11 cellular contexts compared by ENCODE assay signal in the genomic region with DNA sequence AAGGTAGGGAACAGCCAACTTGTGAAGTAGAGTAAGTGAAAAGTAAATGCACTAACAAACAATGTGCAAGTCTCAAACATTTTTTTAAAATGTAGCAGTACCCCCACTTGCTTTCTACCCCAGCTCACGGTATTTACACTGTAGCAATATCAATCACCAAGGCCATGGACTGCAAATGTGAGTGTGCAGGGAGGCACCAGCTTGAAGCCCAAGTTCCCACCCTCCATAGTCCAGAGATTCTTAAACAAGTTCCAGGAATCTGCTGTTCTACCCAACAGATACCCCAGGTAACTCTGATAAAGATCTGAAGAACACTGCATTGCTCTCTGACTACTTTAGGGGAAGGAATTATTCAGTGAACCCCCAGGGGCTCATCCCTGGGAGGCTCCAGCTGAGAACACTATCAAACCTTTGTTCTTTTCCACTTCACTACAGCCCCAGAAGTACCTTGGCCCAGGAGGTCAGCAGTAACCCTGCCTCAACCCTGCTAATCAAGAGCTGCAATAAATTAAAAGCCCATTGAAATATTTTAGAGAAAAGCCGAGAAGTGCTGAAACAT.
A peak's percentile ranks its signal among the peaks of the same experiment; 100 is the strongest.
DNase-seq lines count a peak whose midpoint lies in the region; ATAC-seq and TF ChIP-seq lines count a peak whose summit lies in the region.
"Had no signal": no experiment of that assay in that cellular context is flagged by ENCODE, and none has a peak within 500 bp of the region (broad histone marks: within the 10 kb centered on the region; RNA-seq: fewer than 3 reads in every experiment).

No MANE protein-coding gene starts in this region.

- in situ Hi-C loops in astrocyte of the spinal cord (cut with HindIII; ENCODE audit: low sequenced_read_pairs) (no loop called here), KBM-7 (cut with MboI; ENCODE audit: low pct_unique_long_range_greater_than_20kb, low sequenced_read_pairs) (no loop called here)

- no peak overlapping the region for H2AFZ ChIP-seq in PC-3 (ENCODE audit: low read length)

- POLR2A ChIA-PET in PC-3 (lab: Charles Lee; ENCODE audit: unreplicated experiment): interaction anchor here (0.7 kb wide), 1 partner anchor 239 kb away, joined by 3 read pairs; no protein-coding TSS in a partner anchor

- no peak for DNase-seq in right atrium auricular region (ENCODE audit: low spot score)
- no peak for DNase-seq in cardiac septum (ENCODE audit: low spot score)
- peak; percentile 46 for DNase-seq in astrocyte of the spinal cord (ENCODE audit: low read depth, low spot score)
- DNase-seq in midbrain (lab: John Stamatoyannopoulos, UW): peak; percentile 17
- no peak for DNase-seq in aorta
- no peak for DNase-seq in PC-3
- DNase-seq in KBM-7: no peak
- DNase-seq in inferior parietal cortex (ENCODE audit: extremely low spot score): no peak
- DNase-seq: activated naive CD4-positive, alpha-beta T cell treated with anti-CD3 and anti-CD28 coated beads for 36 hours; pancreas had no signal

- no peaks in the 10 kb centered on the region for H3F3A ChIP-seq in PC-3 (ENCODE audit: low read length, unreplicated experiment)

- BruUV-seq in PC-3 (replicated peaks; lab: Mats Ljungman, UMichigan): no TSS peak

- no peaks in the 10 kb centered on the region for H4K20me1 ChIP-seq in PC-3 (ENCODE audit: low read length)

- no peaks in the 10 kb centered on the region for H3K79me2 ChIP-seq in PC-3 (ENCODE audit: low read length)

- no peak overlapping the region for H3K4me2 ChIP-seq in PC-3 (ENCODE audit: low read length)

- no peak overlapping the region for H3K9ac ChIP-seq in PC-3 (ENCODE audit: low read length)

- 64 to 67% methylated on average over 2 of the region's 2 CpGs for WGBS in aorta, 2 donors

- H3K27ac ChIP-seq in right atrium auricular region (peak overlapping the region; percentile 3 to 57), aorta (ENCODE audit: low read depth in 1 of 2, low read length in 2 of 2) (peak overlapping the region; percentile 64 to 87), PC-3 (ENCODE audit: low read length) (no peak overlapping the region)

- H3K9me3 ChIP-seq in right atrium auricular region (no peaks in the 10 kb centered on the region), aorta (ENCODE audit: control insufficient read depth, low read length) (no peaks in the 10 kb centered on the region), PC-3 (ENCODE audit: low read length) (no peaks in the 10 kb centered on the region)
- H3K9me3 ChIP-seq: pancreas had no signal

- no peaks in the 10 kb centered on the region for H3K9me2 ChIP-seq in PC-3 (replicated peaks; ENCODE audit: low read length)

- H3K27me3 ChIP-seq in right atrium auricular region (no peaks in the 10 kb centered on the region), aorta (ENCODE audit: control insufficient read depth in 1 of 2, insufficient read depth in 2 of 2, low read length in 1 of 2) (no peaks in the 10 kb centered on the region), PC-3 (ENCODE audit: low read length) (no peaks in the 10 kb centered on the region)
- H3K27me3 ChIP-seq: pancreas had no signal

- H3K4me1 ChIP-seq in right atrium auricular region: peaks cover 0 to 32% of the 10 kb centered on the region in 2 donors
- H3K4me1 ChIP-seq in aorta (ENCODE audit: control insufficient read depth in 1 of 2, insufficient read depth in 2 of 2, low read length in 2 of 2): peaks cover 4 to 11% of the 10 kb centered on the region in 2 donors
- peaks cover 28% of the 10 kb centered on the region for H3K4me1 ChIP-seq in PC-3 (ENCODE audit: insufficient read depth, low read length)

- ATAC-seq in aorta (ENCODE audit: low FRiP score): no peak
- no peak for ATAC-seq in PC-3
- ATAC-seq: activated CD4-positive, CD25-positive, alpha-beta regulatory T cell treated with anti-CD3 and anti-CD28 coated beads, Interleukin-2, amount 50 U/mL, for 24 hours had no signal

- intact Hi-C loops in cardiac septum (cut with DNase I) (loop anchor here (2.0 to 5.0 kb wide), 2 partner anchors 29 to 85 kb away; partner anchors contain the start of gene FOXP1), aorta (cut with DNase I) (loop anchor here (1.0 to 10.0 kb wide), 4 partner anchors 40 to 86 kb away; partner anchors contain the start of gene FOXP1 (in 2 of the 2)), PC-3 (cut with micrococcal nuclease) (no loop called here)

- H3K36me3 ChIP-seq in right atrium auricular region (no peaks in the 10 kb centered on the region), aorta (ENCODE audit: control insufficient read depth in 1 of 2, insufficient read depth in 2 of 2, low read length in 1 of 2) (no peaks in the 10 kb centered on the region), PC-3 (ENCODE audit: low read depth, low read length) (no peaks in the 10 kb centered on the region)

- H3K4me3 ChIP-seq in right atrium auricular region: no peak overlapping the region
- no peak overlapping the region for H3K4me3 ChIP-seq in astrocyte of the spinal cord (ENCODE audit: low read depth, low read length)
- H3K4me3 ChIP-seq in aorta (ENCODE audit: low read length in 2 of 2): no peak overlapping the region
- no peak overlapping the region for H3K4me3 ChIP-seq in PC-3 (ENCODE audit: low read length)
- H3K4me3 ChIP-seq: pancreas had no signal

- no peak for TF ChIP-seq CTCF in right atrium auricular region (IDR thresholded peaks at IDR 0.05)
- TF ChIP-seq CTCF in astrocyte of the spinal cord (IDR thresholded peaks at IDR 0.05; ENCODE audit: low read depth, low read length): no peak
- no peak for TF ChIP-seq CTCF in PC-3 (conservative IDR thresholded peaks at IDR 0.05; ENCODE audit: low read depth, low read length)

- CTCF ChIA-PET in PC-3 (lab: Charles Lee): interaction anchor here (0.6 kb wide), 1 partner anchor 184 kb away, joined by 3 read pairs; no protein-coding TSS in a partner anchor

Comparison
In these comparisons a context has a peak if more than half of its experiments do, and no peak if none do; other contexts are left out.
1. DNase-seq: peak in astrocyte of the spinal cord (single experiment) and midbrain (single experiment); none in right atrium auricular region (single experiment), cardiac septum (single experiment), aorta (0 of 2), PC-3 (single experiment), KBM-7 (single experiment) and inferior parietal cortex (single experiment).